8 cellular contexts compared by ENCODE assay signal in the genomic region with DNA sequence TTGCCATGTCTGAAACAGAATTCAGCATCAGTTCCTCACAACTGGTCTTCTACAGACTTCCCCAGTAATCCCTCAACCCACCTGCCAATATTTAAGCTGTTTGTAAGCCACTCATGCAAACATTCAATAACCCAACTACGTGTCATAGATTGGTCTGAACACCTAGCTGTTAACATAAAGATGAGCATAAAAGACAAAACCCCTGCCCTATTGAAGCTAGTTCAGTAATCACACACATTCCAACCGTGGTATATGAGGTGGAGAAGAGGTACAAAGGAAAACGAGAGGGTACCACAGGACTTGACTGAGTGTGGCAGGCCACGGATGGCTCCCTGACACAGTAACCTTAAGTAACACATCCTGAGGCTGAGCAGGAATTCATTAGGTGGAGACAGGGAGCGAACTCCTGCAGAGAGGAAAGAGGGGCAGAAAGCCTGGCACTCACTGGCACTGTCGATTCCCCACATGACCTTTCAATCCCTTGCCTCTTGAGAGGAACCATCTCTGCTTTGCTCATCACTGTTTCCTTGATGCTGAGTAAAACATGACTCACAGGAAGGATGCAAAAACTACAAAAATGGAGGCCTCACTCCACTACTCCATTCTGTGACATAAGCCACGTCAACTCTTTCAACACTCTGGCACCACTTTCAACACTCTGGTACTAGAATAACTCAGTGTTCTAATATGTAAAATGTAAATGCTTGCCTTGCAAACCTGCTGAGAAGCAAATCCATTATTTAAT. TPM values are rescaled to one million over a fixed set of nuclear protein-coding genes. Genes with fewer than 3 reads are reported as not detected.
DNase-seq lines count a peak whose midpoint lies in the region; ATAC-seq and TF ChIP-seq lines count a peak whose summit lies in the region.

No MANE protein-coding gene starts in this region.

- intact Hi-C loops in lower lobe of right lung (cut with DNase I) (no loop called here), left lung (cut with DNase I) (loop anchor here in 1 of 2 donors (10.0 kb wide), 1 partner anchor 455 kb away; no protein-coding TSS in a partner anchor), heart right ventricle (cut with DNase I) (loop anchor here in 7 of 10 donors (2.0 to 10.0 kb wide), 6 partner anchors 178 to 525 kb away; no protein-coding TSS in a partner anchor)

- no peaks in the 10 kb centered on the region for H3K9me3 Mint-ChIP-seq in activated naive CD4-positive, alpha-beta T cell treated with anti-CD3 and anti-CD28 coated beads, Interleukin-2, amount 50 U/mL, for 72 hours

- no peak for TF ChIP-seq CTCF in AG09309 (IDR thresholded peaks at IDR 0.05; ENCODE audit: control insufficient read depth, insufficient read depth, low read depth, low read length, missing control alignments)
- TF ChIP-seq CTCF in lower lobe of right lung (IDR thresholded peaks at IDR 0.05) = no peak
- TF ChIP-seq CTCF in left lung (IDR thresholded peaks at IDR 0.05) = no peak
- TF ChIP-seq CTCF in heart right ventricle (IDR thresholded peaks at IDR 0.05) = no peak

- H3K27ac ChIP-seq in lower lobe of right lung (peak overlapping the region; percentile 1), left lung (peak overlapping the region in 1 of 2 donors; percentile 87), heart right ventricle (peak overlapping the region in 3 of 10 donors; percentile 32 to 75 (median 43))

- H3K36me3 ChIP-seq in lower lobe of right lung (peaks cover 54% of the 10 kb centered on the region), left lung (peaks cover 0 to 63% of the 10 kb centered on the region in 2 donors), heart right ventricle (peaks cover 6 to 57% (median 17%) of the 10 kb centered on the region in 9 donors)

- 63 to 78% methylated on average over 7 of the region's 7 CpGs for whole genome bisulfite sequencing in heart right ventricle, 2 donors

- H3K27ac Mint-ChIP-seq in activated naive CD4-positive, alpha-beta T cell treated with anti-CD3 and anti-CD28 coated beads, Interleukin-2, amount 50 U/mL, for 72 hours = peak overlapping the region; percentile 92 to 98

- H3K27me3 ChIP-seq in lower lobe of right lung (ENCODE audit: low read depth) (no peaks in the 10 kb centered on the region), left lung (no peaks in the 10 kb centered on the region), heart right ventricle (no peaks in the 10 kb centered on the region)

- peaks cover 25 to 36% of the 10 kb centered on the region in 2 donors for H3K36me3 Mint-ChIP-seq in activated naive CD4-positive, alpha-beta T cell treated with anti-CD3 and anti-CD28 coated beads, Interleukin-2, amount 50 U/mL, for 72 hours

- H3K4me3 ChIP-seq in AG09309 (ENCODE audit: control insufficient read depth, low read depth, low read length) = no peak overlapping the region
- H3K4me3 ChIP-seq in Jurkat, Clone E6-1 (ENCODE audit: low read length) = 0 out of 2 replicates have a peak overlapping the region, but pooled peaks have one; percentile 78
- no peak overlapping the region for H3K4me3 ChIP-seq in lower lobe of right lung
- H3K4me3 ChIP-seq in left lung = no peak overlapping the region
- peak overlapping the region in 1 of 10 donors; percentile 95 for H3K4me3 ChIP-seq in heart right ventricle

- DNase-seq in AG09309 (ENCODE audit: low read depth) (peak; percentile 52), lower lobe of right lung (no peak), left lung (no peak), T1000 (lab: John Stamatoyannopoulos, UW) (no peak), heart right ventricle (no peak), retina (no peak)
- DNase-seq in Jurkat, Clone E6-1 (ENCODE audit: low read depth, low spot score) = no peak
- peak; percentile 29 to 67 for DNase-seq in activated naive CD4-positive, alpha-beta T cell treated with anti-CD3 and anti-CD28 coated beads, Interleukin-2, amount 50 U/mL, for 72 hours (ENCODE audit: low spot score in 2 of 2)

- peak; percentile 61 to 77 for ATAC-seq in activated naive CD4-positive, alpha-beta T cell treated with anti-CD3 and anti-CD28 coated beads, Interleukin-2, amount 50 U/mL, for 72 hours
- ATAC-seq in lower lobe of right lung = no peak
- ATAC-seq in left lung = no peak
- ATAC-seq in heart right ventricle = no peak

- H3K9me3 ChIP-seq in lower lobe of right lung (no peaks in the 10 kb centered on the region), left lung (no peaks in the 10 kb centered on the region), heart right ventricle (no peaks in the 10 kb centered on the region)

- H3K4me1 ChIP-seq in lower lobe of right lung (peaks cover 44% of the 10 kb centered on the region), left lung (peaks cover 18 to 74% of the 10 kb centered on the region in 2 donors), heart right ventricle (peaks cover 13 to 48% (median 35%) of the 10 kb centered on the region in 9 donors)

RNA-seq across cellular contexts. Expression of gene RPN1, which starts 31.3 kb away (rescaled TPM):
- polyA plus RNA-seq in Jurkat, Clone E6-1 (2012; ENCODE audit: insufficient read depth, insufficient read length) = 165 TPM
- total RNA-seq in activated naive CD4-positive, alpha-beta T cell treated with anti-CD3 and anti-CD28 coated beads, Interleukin-2, amount 50 U/mL, for 72 hours = 100 to 1,000 TPM; 109 to 128 TPM
- 198 TPM for total RNA-seq in lower lobe of right lung
- 100 to 1,000 TPM; 229 to 294 TPM for total RNA-seq in left lung
- total RNA-seq in heart right ventricle = 100 to 1,000 TPM in 3 of 10 donors, 10 to 100 TPM in 7; 74.9 to 170 (median 83.6) TPM
- 100 to 1,000 TPM in 1 of 2 donors, 10 to 100 TPM in 1; 44.3 to 238 TPM for polyA plus RNA-seq in heart right ventricle

Comparison
In these comparisons a context has a peak if more than half of its experiments do, and no peak if none do; other contexts are left out.
1. DNase-seq: peak in AG09309 (single experiment) and activated naive CD4-positive, alpha-beta T cell treated with anti-CD3 and anti-CD28 coated beads, Interleukin-2, amount 50 U/mL, for 72 hours (2 of 2); none in Jurkat, Clone E6-1 (single experiment), lower lobe of right lung (single experiment), left lung (0 of 2), T1000 (single experiment), heart right ventricle (0 of 2) and retina (single experiment).
2. ATAC-seq: peak in activated naive CD4-positive, alpha-beta T cell treated with anti-CD3 and anti-CD28 coated beads, Interleukin-2, amount 50 U/mL, for 72 hours (2 of 2); none in lower lobe of right lung (0 of 2), left lung (single experiment) and heart right ventricle (0 of 8).